In the genomic region with DNA sequence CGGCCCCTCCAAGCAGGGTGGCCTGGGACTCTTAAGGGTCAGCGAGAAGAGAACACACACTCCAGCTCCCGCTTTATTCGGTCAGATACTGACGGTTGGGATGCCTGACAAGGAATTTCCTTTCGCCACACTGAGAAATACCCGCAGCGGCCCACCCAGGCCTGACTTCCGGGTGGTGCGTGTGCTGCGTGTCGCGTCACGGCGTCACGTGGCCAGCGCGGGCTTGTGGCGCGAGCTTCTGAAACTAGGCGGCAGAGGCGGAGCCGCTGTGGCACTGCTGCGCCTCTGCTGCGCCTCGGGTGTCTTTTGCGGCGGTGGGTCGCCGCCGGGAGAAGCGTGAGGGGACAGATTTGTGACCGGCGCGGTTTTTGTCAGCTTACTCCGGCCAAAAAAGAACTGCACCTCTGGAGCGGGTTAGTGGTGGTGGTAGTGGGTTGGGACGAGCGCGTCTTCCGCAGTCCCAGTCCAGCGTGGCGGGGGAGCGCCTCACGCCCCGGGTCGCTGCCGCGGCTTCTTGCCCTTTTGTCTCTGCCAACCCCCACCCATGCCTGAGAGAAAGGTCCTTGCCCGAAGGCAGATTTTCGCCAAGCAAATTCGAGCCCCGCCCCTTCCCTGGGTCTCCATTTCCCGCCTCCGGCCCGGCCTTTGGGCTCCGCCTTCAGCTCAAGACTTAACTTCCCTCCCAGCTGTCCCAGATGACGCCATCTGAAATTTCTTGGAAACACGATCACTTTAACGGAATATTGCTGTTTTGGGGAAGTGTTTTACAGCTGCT, we compare ENCODE assay signal across 8 cellular contexts. TPM values are rescaled to one million over a fixed set of nuclear protein-coding genes. Genes with fewer than 3 reads are reported as not detected.
DNase-seq lines count a peak whose midpoint lies in the region; TF ChIP-seq lines count a peak whose summit lies in the region.

BRCA2 (plus strand) TSS at position 254 of the 775 bp plus-strand sequence. CDS start 953 bp downstream, outside the sequence.
A gene with protein sequence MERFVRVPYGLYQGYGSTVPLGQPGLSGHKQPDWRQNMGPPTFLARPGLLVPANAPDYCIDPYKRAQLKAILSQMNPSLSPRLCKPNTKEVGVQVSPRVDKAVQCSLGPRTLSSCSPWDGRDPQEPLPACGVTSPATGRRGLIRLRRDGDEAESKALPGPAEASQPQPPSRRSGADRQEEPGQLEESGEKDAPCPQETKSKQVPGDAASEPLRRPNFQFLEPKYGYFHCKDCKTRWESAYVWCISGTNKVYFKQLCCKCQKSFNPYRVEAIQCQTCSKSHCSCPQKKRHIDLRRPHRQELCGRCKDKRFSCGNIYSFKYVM (minus strand): TSS at position 109 of the 775 bp plus-strand sequence. CDS start 3,438 bp downstream, outside the sequence.

- H3K27me3 Mint-ChIP-seq in H9 (ENCODE audit: low read depth), result no peaks in the 10 kb centered on the region
- H3K27me3 Mint-ChIP-seq in activated naive CD4-positive, alpha-beta T cell treated with anti-CD3 and anti-CD28 coated beads, Interleukin-2, amount 10 ng/mL, durations not matched to agents 7 days and 5 days, result peaks cover 4% of the 10 kb centered on the region

- H2BK120ac ChIP-seq in H9 (ENCODE audit: low read depth, low read length, poor library complexity, severe bottlenecking), result no peak within 1 kb of the TSS

- peak within 1 kb of the TSS; percentile 14 for H3K27ac ChIP-seq in H9 (ENCODE audit: insufficient read length, low read depth, low read length)

- H4K20me1 ChIP-seq in H9 (ENCODE audit: control insufficient read depth, insufficient read depth, insufficient read length), result no peaks in the 10 kb centered on the region

- peak within 1 kb of the TSS; percentile 93 to 99 (median 96) for H3K27ac Mint-ChIP-seq in H9
- H3K27ac Mint-ChIP-seq in activated naive CD4-positive, alpha-beta T cell treated with anti-CD3 and anti-CD28 coated beads, Interleukin-2, amount 10 ng/mL, durations not matched to agents 7 days and 5 days, result peak within 1 kb of the TSS; percentile 99

- H2BK12ac ChIP-seq in H9 (ENCODE audit: insufficient read length, low read depth, low read length), result no peak within 1 kb of the TSS

- H2BK20ac ChIP-seq in H9 (ENCODE audit: low read depth, low read length, poor library complexity, severe bottlenecking), result no peak within 1 kb of the TSS

- peak within 1 kb of the TSS; percentile 88 to 89 for H3K4me3 Mint-ChIP-seq in H9
- peak within 1 kb of the TSS; percentile 92 for H3K4me3 Mint-ChIP-seq in activated naive CD4-positive, alpha-beta T cell treated with anti-CD3 and anti-CD28 coated beads, Interleukin-2, amount 10 ng/mL, durations not matched to agents 7 days and 5 days

- no peak within 1 kb of the TSS for H2BK5ac ChIP-seq in H9 (ENCODE audit: insufficient read length, low read length)

- H3K9me3 ChIP-seq in H9 (ENCODE audit: control insufficient read depth, low read depth, low read length), result no peaks in the 10 kb centered on the region

- no peaks in the 10 kb centered on the region for H3K4me1 ChIP-seq in H9 (ENCODE audit: insufficient read depth, low read length)

- H3K56ac ChIP-seq in H9 (ENCODE audit: insufficient read length, low read depth, low read length), result no peak within 1 kb of the TSS

- peak within 1 kb of the TSS; percentile 84 for H3T11ph ChIP-seq in H9 (ENCODE audit: low read length)

- WGBS in H9 (ENCODE audit: extremely low coverage, insufficient read length, low lambda C conversion rate), result no CpG with 5 or more reads among the region's 60 CpGs

- peaks cover 10 to 11% of the 10 kb centered on the region in 2 experiments; a peak in 3 of 4 replicates for H3K4me1 Mint-ChIP-seq in H9
- peaks cover 45% of the 10 kb centered on the region for H3K4me1 Mint-ChIP-seq in activated naive CD4-positive, alpha-beta T cell treated with anti-CD3 and anti-CD28 coated beads, Interleukin-2, amount 10 ng/mL, durations not matched to agents 7 days and 5 days

- H3K4ac ChIP-seq in H9 (ENCODE audit: low read depth, low read length), result peak within 1 kb of the TSS; percentile 7; the same call in 1 of the 2 replicates

- no peaks in the 10 kb centered on the region for H3K79me2 ChIP-seq in H9 (ENCODE audit: insufficient read depth, low read length)

- no peak within 1 kb of the TSS for H3K23ac ChIP-seq in H9 (ENCODE audit: insufficient read length, low read depth, low read length)

- peak within 1 kb of the TSS; percentile 98 for H4K8ac ChIP-seq in H9 (replicated peaks; ENCODE audit: insufficient read length, low read depth, low read length)

- peak within 1 kb of the TSS; percentile 96 for H3K4me2 ChIP-seq in H9 (ENCODE audit: insufficient read depth, insufficient read length, low read length)

- peak within 1 kb of the TSS; percentile 98 for H4K5ac ChIP-seq in H9 (ENCODE audit: insufficient read length, low read depth, low read length)

- H2AK5ac ChIP-seq in H9 (ENCODE audit: insufficient read length, low read length), result no peak within 1 kb of the TSS

- TF ChIP-seq CTCF in H9 (conservative IDR thresholded peaks at IDR 0.05), result no peak

- peak within 1 kb of the TSS; percentile 80; the same call in 1 of the 2 replicates for H3K14ac ChIP-seq in H9 (ENCODE audit: insufficient read depth, low read length)

- peaks cover 10% of the 10 kb centered on the region for H3K23me2 ChIP-seq in H9 (ENCODE audit: insufficient read length, low read depth, low read length, poor library complexity, severe bottlenecking)

- H3K9me3 Mint-ChIP-seq in H9, result no peaks in the 10 kb centered on the region
- H3K9me3 Mint-ChIP-seq in activated naive CD4-positive, alpha-beta T cell treated with anti-CD3 and anti-CD28 coated beads, Interleukin-2, amount 10 ng/mL, durations not matched to agents 7 days and 5 days, result no peaks in the 10 kb centered on the region

- peak within 1 kb of the TSS; percentile 10 for H2AFZ ChIP-seq in H9 (ENCODE audit: low read length)

- peak within 1 kb of the TSS; percentile 97 for H3K18ac ChIP-seq in H9 (ENCODE audit: insufficient read length, low read depth, low read length)

- H3K27me3 ChIP-seq in H9 (ENCODE audit: insufficient read depth, low read length), result no peaks in the 10 kb centered on the region

- in situ Hi-C loops in SK-MEL-5 (cut with HindIII; ENCODE audit: low pct_unique_long_range_greater_than_20kb, low sequenced_read_pairs), result no loop called here

- no peak within 1 kb of the TSS; the same call in 1 of the 2 replicates for H2BK15ac ChIP-seq in H9 (ENCODE audit: low read depth, low read length)

- H3K79me1 ChIP-seq in H9 (ENCODE audit: insufficient read depth, low read depth, low read length, poor library complexity, severe bottlenecking), result no peaks in the 10 kb centered on the region

- DNase-seq in GF-D8 (lab: John Stamatoyannopoulos, UW) (peak; percentile 99), H9 (peak; percentile 87), M059J (ENCODE audit: low read depth) (peak; percentile 90), SK-MEL-5 (ENCODE audit: low read depth, low spot score) (peak; percentile 88), germinal center (ENCODE audit: low spot score) (peak; percentile 86), nucleus accumbens (lab: John Stamatoyannopoulos, UW) (peak; percentile 18 to 93 (median 74)), superior temporal gyrus (ENCODE audit: extremely low spot score) (peak; percentile 91)
- peak; percentile 93 for DNase-seq in activated naive CD4-positive, alpha-beta T cell treated with anti-CD3 and anti-CD28 coated beads, Interleukin-2, amount 10 ng/mL, durations not matched to agents 7 days and 5 days

- H3K9ac ChIP-seq in H9 (ENCODE audit: extremely low read depth, insufficient read length, low read length), result peak within 1 kb of the TSS; percentile 99

- no peak within 1 kb of the TSS for H4K91ac ChIP-seq in H9 (ENCODE audit: insufficient read length, low read depth, low read length)

- peaks cover 2 to 19% (median 13%) of the 10 kb centered on the region in 3 experiments; a peak in 5 of 7 replicates for H3K36me3 Mint-ChIP-seq in H9 (ENCODE audit: insufficient read depth in 1 of 3, low read depth in 3 of 3)
- H3K36me3 Mint-ChIP-seq in activated naive CD4-positive, alpha-beta T cell treated with anti-CD3 and anti-CD28 coated beads, Interleukin-2, amount 10 ng/mL, durations not matched to agents 7 days and 5 days, result peaks cover 18% of the 10 kb centered on the region

- CTCF ChIA-PET in activated naive CD4-positive, alpha-beta T cell treated with anti-CD3 and anti-CD28 coated beads, Interleukin-2, amount 10 ng/mL, durations not matched to agents 7 days and 5 days (lab: Charles Lee), result interaction anchor here (0.6 to 1.9 kb wide), 8 partner anchors 10 to 405 kb away, joined by 3 to 8 read pairs (median 3); partner anchors contain the start of gene N4BP2L1

RNA-seq across cellular contexts. Expression of gene BRCA2, which starts in this region (rescaled TPM):
- total RNA-seq in H9 (2021), result 16.8 and 17.0 TPM in 2 replicates
- 8.7 and 11.4 TPM in 2 replicates for total RNA-seq in M059J (2014; rRNA removed; shearing (Covaris generic))
- 11.4 and 17.7 TPM in 2 replicates for total RNA-seq in SK-MEL-5 (2014; rRNA removed; shearing (Covaris generic))
- polyA plus RNA-seq in SK-MEL-5 (2015; cell fraction: cytosol; rRNA removed), result 11.5 and 16.3 TPM in 2 replicates
- 38.1 and 41.6 TPM in 2 replicates for polyA plus RNA-seq in SK-MEL-5 (2015; cell fraction: nucleus; rRNA removed)

RNA-seq across cellular contexts. Expression of the second gene that starts in this region (rescaled TPM):
- 0.20 TPM in 1 of 2 replicates, not detected in the other for total RNA-seq in H9 (2021)
- total RNA-seq in M059J (2014; rRNA removed; shearing (Covaris generic)), result not detected in 2 replicates
- not detected in 2 replicates for total RNA-seq in SK-MEL-5 (2014; rRNA removed; shearing (Covaris generic))
- not detected in 2 replicates for polyA plus RNA-seq in SK-MEL-5 (2015; cell fraction: cytosol; rRNA removed)
- polyA plus RNA-seq in SK-MEL-5 (2015; cell fraction: nucleus; rRNA removed), result not detected in 2 replicates

Comparison
In these comparisons a context has a peak if more than half of its experiments do, and no peak if none do; other contexts are left out.
1. Peak in every context shown above with its lines: DNase-seq and H3K27ac ChIP-seq.